In the genomic region with DNA sequence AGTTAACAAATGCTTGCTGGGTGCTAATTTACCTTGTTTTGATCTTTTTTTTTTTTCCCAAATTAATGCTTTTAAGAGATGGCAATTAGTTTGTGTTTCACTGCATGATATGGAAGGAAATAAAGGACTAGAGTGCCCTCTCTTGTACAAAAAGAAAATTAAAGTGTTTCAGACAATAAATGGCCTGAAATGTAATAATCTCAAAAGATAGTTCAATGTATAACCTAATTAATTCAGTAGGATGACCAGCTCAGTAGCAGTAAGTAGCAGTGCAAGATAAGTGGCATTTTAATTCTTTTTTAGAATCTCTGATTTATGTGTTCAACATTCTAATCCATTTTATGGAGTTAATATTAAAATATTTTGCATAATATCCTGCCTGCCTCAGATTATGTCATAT, we compare ENCODE assay signal across 8 cellular contexts. TPM values are rescaled to one million over a fixed set of nuclear protein-coding genes. Genes with fewer than 3 reads are reported as not detected.
A peak's percentile ranks its signal among the peaks of the same experiment; 100 is the strongest.
DNase-seq lines count a peak whose midpoint lies in the region; ATAC-seq, FAIRE-seq and TF ChIP-seq lines count a peak whose summit lies in the region.

No MANE protein-coding gene starts in this region.

- CTCF ChIA-PET in GM12878 (lab: Yijun Ruan, JAX): interaction anchor here (0.6 to 4.1 kb wide), 17 partner anchors 9 to 322 kb away, joined by 3 to 88 read pairs (median 5); a partner anchor contains a TSS

- H2AFZ ChIP-seq in GM12878 (ENCODE audit: control insufficient read depth, low read depth, low read length): no peak overlapping the region

- ATAC-seq in GM12878 (peak; percentile 61), GM18868 (IDR thresholded peaks at IDR 0.05; ENCODE audit: unreplicated experiment) (no peak)

- H3K27me3 ChIP-seq in GM12878 (replicated peaks in 1 of 2; ENCODE audit: control insufficient read depth in 2 of 2, insufficient read depth in 2 of 2, low read length in 1 of 2): no peaks in the 10 kb centered on the region

- peak; percentile 15 to 57 (median 33); a peak in 2 of 6 replicates for TF ChIP-seq CTCF in GM12878 (IDR thresholded peaks at IDR 0.05 in 2 of 3, conservative IDR thresholded peaks at IDR 0.05 in 1 of 3; ENCODE audit: control insufficient read depth in 2 of 3, extremely low read depth in 1 of 3, insufficient read depth in 1 of 3, low read depth in 3 of 3, low read length in 3 of 3)

- H4K20me1 ChIP-seq in GM12878 (ENCODE audit: control insufficient read depth, insufficient read depth): no peaks in the 10 kb centered on the region

- TF ChIP-seq RAD21 in GM12878 (IDR thresholded peaks at IDR 0.05; ENCODE audit: insufficient read depth, low read depth, low read length): peak; percentile 72

- peak; percentile 55 for DNase-seq in G401 (ENCODE audit: low spot score)
- peak; percentile 44 for DNase-seq in MV-4-11 (lab: John Stamatoyannopoulos, UW)
- no peak for DNase-seq in GM12878 (ENCODE audit: low read depth, low spot score)
- peak; percentile 37 for DNase-seq in medulla oblongata (ENCODE audit: extremely low spot score)
- no peak for DNase-seq in UCSD-AML1 (lab: John Stamatoyannopoulos, UW; ENCODE audit: unreplicated experiment)
- DNase-seq in activated CD8-positive, alpha-beta memory T cell treated with anti-CD3 and anti-CD28 coated beads, Interleukin-2, amount 50 U/mL, for 4 hours: no peak
- no peak for DNase-seq in stimulated activated CD4-positive, alpha-beta T cell treated with anti-CD3 and anti-CD28 coated beads, Interleukin-1b, Interleukin-23, amount 100 ng/mL, for 48 hours

- POLR2A ChIA-PET in GM12878 (lab: Charles Lee): no interaction called here

- no TSS peak for BruUV-seq in GM12878 (replicated peaks; lab: Mats Ljungman, UMichigan)

- RAD21 ChIA-PET in GM12878 (lab: Charles Lee; ENCODE audit: unreplicated experiment): interaction anchor here (1.3 to 6.3 kb wide), 7 partner anchors 48 to 240 kb away, joined by 3 to 57 read pairs (median 5); no protein-coding TSS in a partner anchor

- peaks cover 15% of the 10 kb centered on the region; the same call in 1 of the 2 replicates for H3K4me1 ChIP-seq in GM12878 (ENCODE audit: control insufficient read depth, insufficient read depth, low read length)

- no peaks in the 10 kb centered on the region for H3K79me2 ChIP-seq in GM12878 (ENCODE audit: control insufficient read depth, insufficient read depth, low read length)

- TF ChIP-seq POLR2A in GM12878 (IDR thresholded peaks at IDR 0.05; ENCODE audit: low read depth, low read length): no peak

- SMC1A ChIA-PET in GM12878 (lab: Charles Lee; ENCODE audit: uncharacterized antibody, unreplicated experiment): interaction anchor here (0.8 to 4.0 kb wide), 10 partner anchors 10 to 160 kb away, joined by 3 to 61 read pairs (median 8); no protein-coding TSS in a partner anchor

- no peak overlapping the region for H3K9ac ChIP-seq in GM12878 (ENCODE audit: control insufficient read depth, insufficient read depth, low read length)

- H3K4me3 ChIP-seq in GM12878: no peak overlapping the region

- peaks cover 0 to 7% of the 10 kb centered on the region in 2 experiments; a peak in 3 of 4 replicates for H3K36me3 ChIP-seq in GM12878 (ENCODE audit: control insufficient read depth in 2 of 2, insufficient read depth in 2 of 2, low read length in 1 of 2)

- FAIRE-seq in GM12878 (lab: Jason Lieb, UNC): peak; percentile 52

- H3K9me3 ChIP-seq in GM12878 (replicated peaks; ENCODE audit: control insufficient read depth, insufficient read depth, low read length): no peaks in the 10 kb centered on the region

- no peak overlapping the region for H3K4me2 ChIP-seq in GM12878 (ENCODE audit: control insufficient read depth, insufficient read depth)

- intact Hi-C loops in GM12878 (cut with micrococcal nuclease; ENCODE audit: unreplicated experiment): loop anchor here (1.0 to 2.0 kb wide), 3 partner anchors 129 to 239 kb away; no protein-coding TSS in a partner anchor

- TF ChIP-seq EP300 in GM12878 (IDR thresholded peaks at IDR 0.05; ENCODE audit: borderline replicate concordance in 1 of 2, control insufficient read depth in 1 of 2, low read depth in 2 of 2, low read length in 2 of 2): no peak

- no peak overlapping the region; the same call in 1 of the 2 replicates for H3K27ac ChIP-seq in GM12878 (ENCODE audit: control insufficient read depth, insufficient read depth)

- in situ Hi-C loops in G401 (cut with HindIII; ENCODE audit: low sequenced_read_pairs) (no loop called here), GM12878 (cut with MboI) (loop anchor here (5.0 kb wide), 1 partner anchor 240 kb away; no protein-coding TSS in a partner anchor)

TF ChIP-seq in GM12878, 131 proteins besides CTCF, POLR2A, EP300 and RAD21:
- TF ChIP-seq ZNF384 (IDR thresholded peaks at IDR 0.05; ENCODE audit: borderline replicate concordance, low read depth, low read length) (peak; percentile 44; the same call in 1 of the 2 replicates), BCL11A (IDR thresholded peaks at IDR 0.05; ENCODE audit: low read depth, low read length) (no peak), SMC3 (IDR thresholded peaks at IDR 0.05; ENCODE audit: borderline replicate concordance, low read length) (peak; percentile 70)

RNA-seq across cellular contexts. Expression of a gene that starts 39.9 kb away (rescaled TPM):
- not detected in 2 replicates for total RNA-seq in G401 (2014; rRNA removed; shearing (Covaris generic))
- total RNA-seq in GM12878 (2013; cell fraction: nucleolus; rRNA removed): 16.2 and 17.4 TPM in 2 replicates
- total RNA-seq in GM12878 (2014; rRNA removed) (0.27 and 0.51 TPM in 2 replicates), GM12878 (2014; rRNA removed; fragmentation: Illumina TruSeq; extraction: Trizol) (0.14 and 0.27 TPM in 2 replicates), GM12878 (2021) (0.28 and 0.45 TPM in 2 replicates)
- 0.28 TPM for polyA plus RNA-seq in GM12878 (2011; ENCODE audit: low read depth)
- polyA plus RNA-seq in GM12878 (2011; rRNA removed) (1.3 and 2.1 TPM in 2 replicates), GM12878 (2014; fragmentation: Illumina TruSeq; extraction: Trizol) (0.12 and 0.17 TPM in 2 replicates), GM12878 (2014; fragmentation: Nextera tagmentation; extraction: Ambion mirVana) (under 1 TPM in 1 of 2 experiments, not detected in 1; 0.05 TPM), GM12878 (2014; rRNA removed) (0.65 and 1.0 TPM in 2 replicates), GM12878 (2016; fragmentation: Nextera tagmentation; extraction: Ambion mirVana) (1 to 10 TPM in 1 of 2 experiments, under 1 TPM in 1; 0.59 to 1.1 TPM)
- 1.9 and 2.3 TPM in 2 replicates for polyA plus RNA-seq in GM12878 (2011; cell fraction: cytosol; rRNA removed)
- polyA plus RNA-seq in GM12878 (2011; cell fraction: nucleus; rRNA removed): 2.5 and 2.8 TPM in 2 replicates
- polyA plus RNA-seq in GM12878 (2012): 0.53 and 2.0 TPM in 2 replicates
- 0.88 and 2.8 TPM in 2 replicates for polyA minus RNA-seq in GM12878 (2011; rRNA and poly(A)+ RNA removed)
- 0.10 TPM in 1 of 2 replicates, not detected in the other for polyA minus RNA-seq in GM12878 (2011; cell fraction: cytosol; rRNA and poly(A)+ RNA removed)
- polyA minus RNA-seq in GM12878 (2011; cell fraction: nucleus; rRNA and poly(A)+ RNA removed): 1.2 and 1.5 TPM in 2 replicates

Comparison
In these comparisons a context has a peak if more than half of its experiments do, and no peak if none do; other contexts are left out.
1. DNase-seq: peak in G401 (single experiment), MV-4-11 (single experiment) and medulla oblongata (single experiment); none in GM12878 (single experiment), UCSD-AML1 (single experiment), activated CD8-positive, alpha-beta memory T cell treated with anti-CD3 and anti-CD28 coated beads, Interleukin-2, amount 50 U/mL, for 4 hours (single experiment) and stimulated activated CD4-positive, alpha-beta T cell treated with anti-CD3 and anti-CD28 coated beads, Interleukin-1b, Interleukin-23, amount 100 ng/mL, for 48 hours (single experiment).